In genomic region chrX:130165181-130165702, GRCh38 we compare ENCODE assay signal across 8 cellular contexts. TPM values are rescaled to one million over a fixed set of nuclear protein-coding genes. Genes with fewer than 3 reads are reported as not detected.
DNase-seq lines count a peak whose midpoint lies in the region; ATAC-seq and TF ChIP-seq lines count a peak whose summit lies in the region.

No MANE protein-coding gene starts in this region.

- H3K9me3 ChIP-seq in SK-N-MC (ENCODE audit: low read depth, low read length) (no peaks in the 10 kb centered on the region), ovary (no peaks in the 10 kb centered on the region)

- H3K36me3 ChIP-seq in SK-N-MC (ENCODE audit: insufficient read depth, low read length) (no peaks in the 10 kb centered on the region), ovary (no peaks in the 10 kb centered on the region)

- no peak for TF ChIP-seq EP300 in ovary (IDR thresholded peaks at IDR 0.05)

- no peak for ATAC-seq in HG02571 (IDR thresholded peaks at IDR 0.05; ENCODE audit: unreplicated experiment)

- no peak for TF ChIP-seq POLR2A in ovary (IDR thresholded peaks at IDR 0.05)

- H3K4me3 ChIP-seq in SK-N-MC, result peak overlapping the region; percentile 92
- peak overlapping the region; percentile 62 for H3K4me3 ChIP-seq in fibroblast of mammary gland (ENCODE audit: control insufficient read depth, low read depth, low read length)
- H3K4me3 ChIP-seq in ovary, result peak overlapping the region; percentile 39

- peak; percentile 34 for DNase-seq in SIG-M5 treated with dmso at 0.1 percent for 504 hours (lab: John Stamatoyannopoulos, UW; ENCODE audit: unreplicated experiment)
- DNase-seq in SIG-M5 (lab: John Stamatoyannopoulos, UW), result no peak
- no peak for DNase-seq in SK-N-MC (ENCODE audit: low read depth, low spot score)
- DNase-seq in fibroblast of mammary gland (ENCODE audit: low read depth), result peak; percentile 56
- DNase-seq in ovary, result peak in 3 of 5 donors; percentile 55 to 64 (median 56)
- no peak for DNase-seq in T1000 (lab: John Stamatoyannopoulos, UW)
- no peak for DNase-seq in cortex of kidney (lab: John Stamatoyannopoulos, UW)

- peaks cover 2% of the 10 kb centered on the region for H3K4me1 ChIP-seq in ovary (ENCODE audit: insufficient read depth)

- intact Hi-C loops in ovary (cut with DNase I), result no loop called here

- no peaks in the 10 kb centered on the region for H3K27me3 ChIP-seq in ovary

- peak overlapping the region; percentile 6; the same call in 1 of the 2 replicates for H3K27ac ChIP-seq in SK-N-MC
- peak overlapping the region; percentile 47 to 77 for H3K27ac ChIP-seq in ovary

- peak overlapping the region; percentile 81 for H3K9ac ChIP-seq in SK-N-MC (ENCODE audit: insufficient read length)

- WGBS in ovary, 3 donors, result 28 to 54% (median 30%) methylated on average over 32 of the region's 32 CpGs

- TF ChIP-seq CTCF in fibroblast of mammary gland (conservative IDR thresholded peaks at IDR 0.05; ENCODE audit: control insufficient read depth, insufficient read depth, low read depth, low read length), result no peak
- TF ChIP-seq CTCF in ovary (IDR thresholded peaks at IDR 0.05), result no peak

RNA-seq across cellular contexts. Expression of gene AIFM1, which starts 0.4 kb away (rescaled TPM):
- total RNA-seq in ovary, result 10 to 100 TPM in 6 of 7 donors, 1 to 10 TPM in 1; 5.2 to 25.6 (median 20.5) TPM
- 10 to 100 TPM; 11.7 to 51.4 TPM for polyA plus RNA-seq in ovary

RNA-seq across cellular contexts. Expression of gene RAB33A, which starts 6.5 kb away (rescaled TPM):
- total RNA-seq in ovary, result 1 to 10 TPM in 4 of 7 donors, under 1 TPM in 3; 0.24 to 3.3 (median 2.0) TPM
- 1 to 10 TPM; 1.3 to 1.8 TPM for polyA plus RNA-seq in ovary

RNA-seq across cellular contexts. Expression of gene ELF4, which starts 54.9 kb away (rescaled TPM):
- total RNA-seq in ovary, result 10 to 100 TPM in 6 of 7 donors, 1 to 10 TPM in 1; 9.3 to 24.2 (median 20.2) TPM
- 10 to 100 TPM; 13.0 to 25.6 TPM for polyA plus RNA-seq in ovary

Comparison
In these comparisons a context has a peak if more than half of its experiments do, and no peak if none do; other contexts are left out.
1. DNase-seq: peak in SIG-M5 treated with dmso at 0.1 percent for 504 hours (single experiment), fibroblast of mammary gland (single experiment) and ovary (3 of 5); none in SIG-M5 (single experiment), SK-N-MC (single experiment), T1000 (single experiment) and cortex of kidney (single experiment).
2. H3K4me3 ChIP-seq: peak in every context shown above with its lines; median percentile 92 in SK-N-MC; 62 in fibroblast of mammary gland; 39 in ovary.